In genomic region chr7:21407806-21408480, GRCh38 we compare ENCODE assay signal across 1 cellular context.
TF ChIP-seq lines count a peak whose summit lies in the region.

No MANE protein-coding gene starts in this region.

TF ChIP-seq in GM23338, 12 proteins besides CTCF, POLR2A, EP300 and RAD21:
- TF ChIP-seq ZNF462 (CRISPR knock-in tag; IDR thresholded peaks at IDR 0.05), result no peak
- no peak for TF ChIP-seq ZNF331 (CRISPR knock-in tag; IDR thresholded peaks at IDR 0.05; ENCODE audit: low read depth)
- no peak for TF ChIP-seq JUNB (IDR thresholded peaks at IDR 0.05; ENCODE audit: unreplicated experiment)
- no peak for TF ChIP-seq REST (IDR thresholded peaks at IDR 0.05; ENCODE audit: unreplicated experiment)
- TF ChIP-seq CREB1 (CRISPR knock-in tag; IDR thresholded peaks at IDR 0.05; ENCODE audit: low read depth), result no peak
- TF ChIP-seq ZNF114 (CRISPR knock-in tag; IDR thresholded peaks at IDR 0.05), result no peak
- no peak for TF ChIP-seq ETS1 (IDR thresholded peaks at IDR 0.05)
- TF ChIP-seq STAT1 (IDR thresholded peaks at IDR 0.05; ENCODE audit: unreplicated experiment), result no peak
- no peak for TF ChIP-seq NANOG (IDR thresholded peaks at IDR 0.05; ENCODE audit: borderline replicate concordance)
- no peak for TF ChIP-seq EZH2 (IDR thresholded peaks at IDR 0.05; ENCODE audit: low read depth, unreplicated experiment)
- no peak for TF ChIP-seq EZH2phosphoT487 (IDR thresholded peaks at IDR 0.05; ENCODE audit: unreplicated experiment)
- no peak for TF ChIP-seq POLR2AphosphoS5 (IDR thresholded peaks at IDR 0.05; ENCODE audit: low read depth)
